ENCODE assay signal across 8 cellular contexts in the genomic region with DNA sequence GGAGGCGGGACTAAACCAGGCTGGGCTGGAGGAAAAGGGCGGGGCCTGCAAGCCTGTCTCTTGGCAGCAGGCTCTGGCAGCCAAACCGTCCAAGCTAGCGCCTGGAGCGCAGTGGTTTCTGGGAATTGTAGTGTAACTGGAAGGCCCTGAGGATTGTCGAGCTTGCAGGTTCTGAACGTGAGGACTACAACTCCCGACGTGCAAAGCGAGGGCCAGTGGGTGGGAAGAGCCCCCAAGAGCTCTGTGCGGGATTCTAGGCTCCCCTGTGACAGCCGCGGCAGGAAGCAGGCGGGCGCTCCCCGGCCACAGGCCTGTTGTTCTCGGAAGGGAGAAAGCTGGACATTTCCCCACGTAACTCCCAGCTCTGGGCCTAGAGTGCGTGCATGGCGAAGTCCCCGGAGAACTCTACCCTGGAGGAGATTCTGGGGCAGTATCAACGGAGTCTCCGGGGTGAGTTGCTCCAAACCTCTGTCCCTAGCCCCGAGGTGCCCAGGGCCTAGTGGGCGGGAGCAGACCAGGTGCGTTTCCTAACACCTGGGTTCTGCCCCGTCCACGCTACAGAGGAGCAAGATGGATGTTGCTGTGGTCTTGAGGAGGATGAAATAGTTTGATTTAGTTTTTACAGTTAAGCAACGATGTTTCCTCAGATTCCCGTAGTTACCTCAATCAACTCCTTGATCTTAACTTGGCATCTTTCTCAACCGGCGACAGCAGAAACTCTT. TPM values are rescaled to one million over a fixed set of nuclear protein-coding genes. Genes with fewer than 3 reads are reported as not detected.
DNase-seq lines count a peak whose midpoint lies in the region; ATAC-seq and TF ChIP-seq lines count a peak whose summit lies in the region.

A gene (plus strand): TSS at position 251 of the 722 bp plus-strand sequence. CDS start 133 bp downstream, at position 384.

- peak; percentile 79 for ATAC-seq in GM19395 (IDR thresholded peaks at IDR 0.05; ENCODE audit: unreplicated experiment)
- ATAC-seq in HG03565 (IDR thresholded peaks at IDR 0.05; ENCODE audit: unreplicated experiment) = peak; percentile 72
- ATAC-seq in left lung = peak; percentile 91

- DNase-seq in NCI-H774 (lab: John Stamatoyannopoulos, UW) = peak; percentile 99
- peak; percentile 91 to 92 for DNase-seq in activated CD4-positive, alpha-beta T cell treated with anti-CD3 and anti-CD28 coated beads, Interleukin-2, amount 50 U/mL, for 4 hours
- DNase-seq in dermis blood vessel endothelial cell = peak; percentile 100
- DNase-seq in left lung = peak; percentile 96 to 99
- DNase-seq in stimulated activated CD4-positive, alpha-beta T cell treated with anti-CD3 and anti-CD28 coated beads, Interleukin-2, amount 100 ng/mL, for 48 hours = peak; percentile 81 to 90

- intact Hi-C loops in left lung (cut with DNase I) = no loop called here

- peaks cover 4 to 66% of the 10 kb centered on the region in 2 donors for H3K4me1 ChIP-seq in left lung

- H3K27ac ChIP-seq in C4-2B (peak within 1 kb of the TSS; percentile 85), left lung (peak within 1 kb of the TSS; percentile 99)

- peak within 1 kb of the TSS; percentile 76 to 86 for H3K4me3 ChIP-seq in left lung

- TF ChIP-seq CTCF in C4-2B (conservative IDR thresholded peaks at IDR 0.05) = no peak
- no peak for TF ChIP-seq CTCF in left lung (IDR thresholded peaks at IDR 0.05)

- no peaks in the 10 kb centered on the region for H3K9me3 ChIP-seq in left lung

- H3K27me3 ChIP-seq in left lung = no peaks in the 10 kb centered on the region

- H3K36me3 ChIP-seq in left lung = no peaks in the 10 kb centered on the region

RNA-seq across cellular contexts. Expression of the gene that starts here (rescaled TPM):
- 38.2 and 48.2 TPM in 2 replicates for total RNA-seq in dermis blood vessel endothelial cell
- total RNA-seq in left lung = 10 to 100 TPM; 62.2 to 83.7 TPM

Comparison
In these comparisons a context has a peak if more than half of its experiments do, and no peak if none do; other contexts are left out.
1. Peak in every context shown above with its lines: DNase-seq, ATAC-seq, H3K4me3 ChIP-seq and H3K27ac ChIP-seq.